Comparison of ENCODE assay signal across 7 cellular contexts in genomic region chr17:40087049-40087794, GRCh38. TPM values are rescaled to one million over a fixed set of nuclear protein-coding genes. Genes with fewer than 3 reads are reported as not detected.
A peak's percentile ranks its signal among the peaks of the same experiment; 100 is the strongest.
DNase-seq lines count a peak whose midpoint lies in the region; ATAC-seq and TF ChIP-seq lines count a peak whose summit lies in the region.
"Had no signal": no experiment of that assay in that cellular context is flagged by ENCODE, and none has a peak within 500 bp of the region (broad histone marks: within the 10 kb centered on the region; RNA-seq: fewer than 3 reads in every experiment).

No MANE protein-coding gene starts in this region.

- ATAC-seq in activated CD8-positive, alpha-beta T cell treated with anti-CD3 and anti-CD28 coated beads for 36 hours: no peak
- no peak for ATAC-seq in left lung

- intact Hi-C loops in activated CD8-positive, alpha-beta T cell treated with anti-CD3 and anti-CD28 coated beads for 36 hours (cut with micrococcal nuclease): no loop called here
- intact Hi-C loops in left lung (cut with DNase I) (no loop called here), posterior vena cava (cut with DNase I) (no loop called here)

- TF ChIP-seq CTCF in activated CD8-positive, alpha-beta T cell treated with anti-CD3 and anti-CD28 coated beads for 36 hours (IDR thresholded peaks at IDR 0.05): no peak
- TF ChIP-seq CTCF in left lung (IDR thresholded peaks at IDR 0.05): no peak

- POLR2A ChIA-PET in activated CD8-positive, alpha-beta T cell treated with anti-CD3 and anti-CD28 coated beads for 36 hours (lab: Charles Lee): no interaction called here

- no peak overlapping the region for H3K4me3 Mint-ChIP-seq in activated CD8-positive, alpha-beta T cell treated with anti-CD3 and anti-CD28 coated beads for 36 hours

- H3K4me1 ChIP-seq in neuronal stem cell (ENCODE audit: control insufficient read depth in 2 of 2, insufficient read depth in 1 of 2, low read depth in 1 of 2, low read length in 2 of 2) (peaks cover 7 to 9% of the 10 kb centered on the region in 2 donors), left lung (peaks cover 0 to 15% of the 10 kb centered on the region in 2 donors)

- H3K9me3 Mint-ChIP-seq in activated CD8-positive, alpha-beta T cell treated with anti-CD3 and anti-CD28 coated beads for 36 hours: no peaks in the 10 kb centered on the region

- H3K9ac ChIP-seq in neuronal stem cell (ENCODE audit: low read depth, low read length, poor library complexity): peak overlapping the region; percentile 78

- no peak overlapping the region for H3K4me2 ChIP-seq in neuronal stem cell (ENCODE audit: insufficient read depth, low read length, poor library complexity, severe bottlenecking)

- H2AFZ ChIP-seq in neuronal stem cell (ENCODE audit: low read length): no peak overlapping the region

- H3K9me3 ChIP-seq in neuronal stem cell (replicated peaks in 1 of 2; ENCODE audit: control insufficient read depth in 2 of 2, insufficient read depth in 1 of 2, low read depth in 1 of 2, low read length in 2 of 2) (peaks cover 0 to 6% of the 10 kb centered on the region in 2 donors), left lung (no peaks in the 10 kb centered on the region)
- H3K9me3 ChIP-seq: heart right ventricle had no signal

- H2BK120ac ChIP-seq in neuronal stem cell (ENCODE audit: low read depth, low read length): no peak overlapping the region

- H3K18ac ChIP-seq in neuronal stem cell (ENCODE audit: low read length): no peak overlapping the region

- no CpG with 5 or more reads among the region's 6 CpGs for WGBS in neuronal stem cell (ENCODE audit: extremely low coverage in 2 of 2, insufficient read length in 2 of 2, insufficient replicate concordance in 1 of 2), 2 donors

- H3K23ac ChIP-seq in neuronal stem cell (ENCODE audit: low read depth, low read length, poor library complexity): no peak overlapping the region

- H2AK5ac ChIP-seq in neuronal stem cell (ENCODE audit: low read depth, low read length): no peak overlapping the region

- H3K4me3 ChIP-seq in neuronal stem cell (ENCODE audit: low read length in 2 of 2) (peak overlapping the region in 1 of 2 donors; percentile 62), left lung (no peak overlapping the region)
- H3K4me3 ChIP-seq: heart right ventricle had no signal

- no peak overlapping the region for H2BK15ac ChIP-seq in neuronal stem cell (ENCODE audit: low read length)

- H3K14ac ChIP-seq in neuronal stem cell (ENCODE audit: low read length): peak overlapping the region; percentile 38

- H3K27ac ChIP-seq in neuronal stem cell (replicated peaks; ENCODE audit: low read length) (no peak overlapping the region), left lung (no peak overlapping the region)

- peak overlapping the region; percentile 55 for H3K27ac Mint-ChIP-seq in activated CD8-positive, alpha-beta T cell treated with anti-CD3 and anti-CD28 coated beads for 36 hours

- no peak overlapping the region for H3K4ac ChIP-seq in neuronal stem cell (ENCODE audit: low read length)

- peaks cover 8% of the 10 kb centered on the region for H3K4me1 Mint-ChIP-seq in activated CD8-positive, alpha-beta T cell treated with anti-CD3 and anti-CD28 coated beads for 36 hours (ENCODE audit: low read depth)

- peaks cover 25 to 51% of the 10 kb centered on the region in 2 donors for H3K36me3 ChIP-seq in neuronal stem cell (replicated peaks in 1 of 2; ENCODE audit: control insufficient read depth in 2 of 2, insufficient read depth in 2 of 2, low read length in 2 of 2)
- peaks cover 3 to 68% of the 10 kb centered on the region in 2 donors for H3K36me3 ChIP-seq in left lung

- no peak overlapping the region for H2BK12ac ChIP-seq in neuronal stem cell (ENCODE audit: low read length)

- H3K27me3 Mint-ChIP-seq in activated CD8-positive, alpha-beta T cell treated with anti-CD3 and anti-CD28 coated beads for 36 hours: no peaks in the 10 kb centered on the region

- CTCF ChIA-PET in activated CD8-positive, alpha-beta T cell treated with anti-CD3 and anti-CD28 coated beads for 36 hours (lab: Charles Lee): interaction anchor here (0.6 to 5.4 kb wide), 33 partner anchors 9 to 398 kb away, joined by 3 to 96 read pairs (median 6); partner anchors contain the start of genes CSF3, MED24, NR1D1 and THRA

- peaks cover 10% of the 10 kb centered on the region for H3K36me3 Mint-ChIP-seq in activated CD8-positive, alpha-beta T cell treated with anti-CD3 and anti-CD28 coated beads for 36 hours (ENCODE audit: low read depth)

- H3K79me1 ChIP-seq in neuronal stem cell (ENCODE audit: low read depth, low read length): peaks cover 3% of the 10 kb centered on the region

- no peak overlapping the region for H4K91ac ChIP-seq in neuronal stem cell (ENCODE audit: low read depth, low read length, poor library complexity)

- no peak for DNase-seq in activated CD8-positive, alpha-beta T cell treated with anti-CD3 and anti-CD28 coated beads for 36 hours
- no peak for DNase-seq in neuronal stem cell (ENCODE audit: low spot score)
- DNase-seq in left lung: no peak
- no peak for DNase-seq in posterior vena cava (ENCODE audit: low spot score)
- DNase-seq: NCI-H2081 treated with DMSO at 0.1 percent for 48 hours; NK-92 treated with Interleukin-12 subunit alpha and Interleukin-12 subunit beta, amount 100 ng/mL, for 24 hours had no signal

- H2BK5ac ChIP-seq in neuronal stem cell (ENCODE audit: low read length): no peak overlapping the region

- H3K27me3 ChIP-seq in neuronal stem cell (ENCODE audit: control insufficient read depth in 3 of 3, insufficient read depth in 3 of 3, low read depth in 1 of 3, low read length in 3 of 3) (no peaks in the 10 kb centered on the region), left lung (no peaks in the 10 kb centered on the region)
- H3K27me3 ChIP-seq: heart right ventricle had no signal

- H4K8ac ChIP-seq in neuronal stem cell (ENCODE audit: low read depth, low read length): no peak overlapping the region

RNA-seq across cellular contexts. Expression of gene NR1D1, which starts 13.2 kb away (rescaled TPM):
- 1 to 10 TPM; 6.0 to 6.5 TPM for total RNA-seq in activated CD8-positive, alpha-beta T cell treated with anti-CD3 and anti-CD28 coated beads for 36 hours
- polyA plus RNA-seq in neuronal stem cell (2013, experiment 1 of 2): 5.0 TPM
- 4.8 TPM for polyA plus RNA-seq in neuronal stem cell (2013, experiment 2 of 2)
- total RNA-seq in left lung: 10 to 100 TPM in 1 of 2 donors, 1 to 10 TPM in 1; 6.5 to 11.4 TPM
- 10 to 100 TPM; 20.2 to 24.2 TPM for total RNA-seq in posterior vena cava

RNA-seq across cellular contexts. Expression of gene THRA, which starts 24.5 kb away (rescaled TPM):
- 10 to 100 TPM; 11.1 to 13.8 TPM for total RNA-seq in activated CD8-positive, alpha-beta T cell treated with anti-CD3 and anti-CD28 coated beads for 36 hours
- polyA plus RNA-seq in neuronal stem cell (2013, experiment 1 of 2): 13.2 TPM
- polyA plus RNA-seq in neuronal stem cell (2013, experiment 2 of 2): 13.2 TPM
- 10 to 100 TPM; 37.9 to 45.2 TPM for total RNA-seq in left lung
- total RNA-seq in posterior vena cava: 10 to 100 TPM; 50.8 to 65.8 TPM

RNA-seq across cellular contexts. Expression of gene MED24, which starts 33.0 kb away (rescaled TPM):
- total RNA-seq in activated CD8-positive, alpha-beta T cell treated with anti-CD3 and anti-CD28 coated beads for 36 hours: 10 to 100 TPM; 90.2 to 96.4 TPM
- polyA plus RNA-seq in neuronal stem cell (2013, experiment 1 of 2): 61.9 TPM
- polyA plus RNA-seq in neuronal stem cell (2013, experiment 2 of 2): 61.2 TPM
- total RNA-seq in left lung (10 to 100 TPM; 72.0 to 75.2 TPM), posterior vena cava (10 to 100 TPM; 46.2 to 53.2 TPM)

RNA-seq across cellular contexts. Expression of gene MSL1, which starts 34.5 kb away (rescaled TPM):
- 10 to 100 TPM; 69.0 to 70.1 TPM for total RNA-seq in activated CD8-positive, alpha-beta T cell treated with anti-CD3 and anti-CD28 coated beads for 36 hours
- polyA plus RNA-seq in neuronal stem cell (2013, experiment 1 of 2): 106 TPM
- polyA plus RNA-seq in neuronal stem cell (2013, experiment 2 of 2): 110 TPM
- total RNA-seq in left lung (100 to 1,000 TPM in 1 of 2 donors, 10 to 100 TPM in 1; 84.1 to 112 TPM), posterior vena cava (10 to 100 TPM; 66.7 to 68.8 TPM)

RNA-seq across cellular contexts. Expression of gene CASC3, which starts 53.1 kb away (rescaled TPM):
- 10 to 100 TPM; 75.1 to 75.6 TPM for total RNA-seq in activated CD8-positive, alpha-beta T cell treated with anti-CD3 and anti-CD28 coated beads for 36 hours
- polyA plus RNA-seq in neuronal stem cell (2013, experiment 1 of 2): 70.7 TPM
- 70.5 TPM for polyA plus RNA-seq in neuronal stem cell (2013, experiment 2 of 2)
- total RNA-seq in left lung (10 to 100 TPM; 63.4 to 98.8 TPM), posterior vena cava (100 to 1,000 TPM in 1 of 2 donors, 10 to 100 TPM in 1; 99.2 to 103 TPM)
